Comparison of ENCODE assay signal across 8 cellular contexts in genomic region chr17:40647549-40648325, GRCh38. TPM values are rescaled to one million over a fixed set of nuclear protein-coding genes. Genes with fewer than 3 reads are reported as not detected.
DNase-seq lines count a peak whose midpoint lies in the region; ATAC-seq, FAIRE-seq and TF ChIP-seq lines count a peak whose summit lies in the region.

Gene SMARCE1, minus strand, starts transcription at chr17:40647818. Its CDS starts 2,016 bp downstream, at chr17:40645802.

- peak; percentile 51 for DNase-seq in GM18507 (ENCODE audit: extremely low spot score, insufficient read length, low read depth)
- DNase-seq in NCI-H510A (lab: John Stamatoyannopoulos, UW), result peak; percentile 64
- peak; percentile 77 for DNase-seq in activated CD4-positive, alpha-beta T cell treated with anti-CD3 and anti-CD28 coated beads, Interleukin-2, amount 10 ng/mL, durations not matched to agents 7 days and 5 days
- DNase-seq in coronary artery (ENCODE audit: low spot score), result peak; percentile 79
- peak; percentile 93 for DNase-seq in left kidney (ENCODE audit: low read depth, low spot score)
- DNase-seq in stimulated activated CD4-positive, alpha-beta T cell treated with anti-CD3 and anti-CD28 coated beads, Interleukin-1b, Interleukin-23, amount 100 ng/mL, for 4 hours (ENCODE audit: low read depth in 2 of 2), result peak; percentile 53 to 59

- H3K4me3 ChIP-seq in coronary artery, result peak within 1 kb of the TSS; percentile 79

- ATAC-seq in HG03139 (IDR thresholded peaks at IDR 0.05; ENCODE audit: unreplicated experiment), result peak; percentile 64

- peaks cover 27% of the 10 kb centered on the region for H3K36me3 Mint-ChIP-seq in activated CD4-positive, alpha-beta T cell treated with anti-CD3 and anti-CD28 coated beads, Interleukin-2, amount 10 ng/mL, durations not matched to agents 7 days and 5 days (ENCODE audit: low read depth)

- CTCF ChIA-PET in activated CD4-positive, alpha-beta T cell treated with anti-CD3 and anti-CD28 coated beads, Interleukin-2, amount 10 ng/mL, durations not matched to agents 7 days and 5 days (lab: Charles Lee), result interaction anchor here (0.6 to 2.6 kb wide), 7 partner anchors 20 to 1018 kb away, joined by 3 to 7 read pairs (median 3); no protein-coding TSS in a partner anchor

- H3K27ac ChIP-seq in 22Rv1 (peak within 1 kb of the TSS; percentile 88), coronary artery (peak within 1 kb of the TSS; percentile 98 to 99)

- H3K9me3 Mint-ChIP-seq in activated CD4-positive, alpha-beta T cell treated with anti-CD3 and anti-CD28 coated beads, Interleukin-2, amount 10 ng/mL, durations not matched to agents 7 days and 5 days, result no peaks in the 10 kb centered on the region

- H3K4me1 Mint-ChIP-seq in activated CD4-positive, alpha-beta T cell treated with anti-CD3 and anti-CD28 coated beads, Interleukin-2, amount 10 ng/mL, durations not matched to agents 7 days and 5 days, result peaks cover 45% of the 10 kb centered on the region

- H3K4me3 Mint-ChIP-seq in activated CD4-positive, alpha-beta T cell treated with anti-CD3 and anti-CD28 coated beads, Interleukin-2, amount 10 ng/mL, durations not matched to agents 7 days and 5 days, result peak within 1 kb of the TSS; percentile 95

- no peaks in the 10 kb centered on the region for H3K27me3 Mint-ChIP-seq in activated CD4-positive, alpha-beta T cell treated with anti-CD3 and anti-CD28 coated beads, Interleukin-2, amount 10 ng/mL, durations not matched to agents 7 days and 5 days

- TF ChIP-seq CTCF in 22Rv1 (IDR thresholded peaks at IDR 0.05), result no peak
- TF ChIP-seq CTCF in coronary artery (IDR thresholded peaks at IDR 0.05), result no peak

- peak; percentile 85 for FAIRE-seq in GM18507 (lab: Jason Lieb, UNC)

- POLR2A ChIA-PET in activated CD4-positive, alpha-beta T cell treated with anti-CD3 and anti-CD28 coated beads, Interleukin-2, amount 10 ng/mL, durations not matched to agents 7 days and 5 days (lab: Charles Lee), result interaction anchor here (0.7 to 1.2 kb wide), 4 partner anchors 28 to 168 kb away, joined by 3 to 8 read pairs (median 4); no protein-coding TSS in a partner anchor

- H3K27ac Mint-ChIP-seq in activated CD4-positive, alpha-beta T cell treated with anti-CD3 and anti-CD28 coated beads, Interleukin-2, amount 10 ng/mL, durations not matched to agents 7 days and 5 days, result peak within 1 kb of the TSS; percentile 99

RNA-seq across cellular contexts. Expression of gene SMARCE1, which starts in this region (rescaled TPM):
- total RNA-seq in activated CD4-positive, alpha-beta T cell treated with anti-CD3 and anti-CD28 coated beads, Interleukin-2, amount 10 ng/mL, durations not matched to agents 7 days and 5 days, result 100 to 1,000 TPM; 110 to 117 TPM

Comparison
In these comparisons a context has a peak if more than half of its experiments do, and no peak if none do; other contexts are left out.
1. Peak in every context shown above with its lines: DNase-seq, ATAC-seq, H3K4me3 ChIP-seq and H3K27ac ChIP-seq.